ENCODE assay signal across 14 cellular contexts in the genomic region with DNA sequence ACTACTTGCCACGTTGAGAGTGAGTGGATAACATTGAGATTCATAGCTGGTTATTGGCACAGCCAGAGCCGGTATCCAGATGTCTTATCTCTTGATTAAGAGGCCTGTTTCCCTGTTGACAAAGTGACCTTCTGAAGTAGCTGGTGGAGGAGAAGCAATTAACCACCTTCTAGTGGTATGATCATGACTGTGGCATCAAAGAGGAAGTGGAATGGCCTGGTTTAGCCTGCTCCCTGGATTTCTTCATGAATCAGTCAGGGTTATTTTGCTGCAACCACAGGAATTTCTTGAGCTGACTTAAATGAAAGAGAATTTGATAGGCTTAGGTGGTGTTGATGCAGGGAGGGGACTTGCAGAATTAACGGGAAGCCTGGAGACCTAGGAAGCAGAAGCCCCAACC.
DNase-seq lines count a peak whose midpoint lies in the region; ATAC-seq and TF ChIP-seq lines count a peak whose summit lies in the region.
"Had no signal": no experiment of that assay in that cellular context is flagged by ENCODE, and none has a peak within 500 bp of the region (broad histone marks: within the 10 kb centered on the region; RNA-seq: fewer than 3 reads in every experiment).

No MANE protein-coding gene starts in this region.

- H3K4me2 ChIP-seq in GM23248 (ENCODE audit: unreplicated experiment), result peak overlapping the region; percentile 76
- H3K4me2 ChIP-seq: hepatocyte had no signal

- H2AFZ ChIP-seq in GM23248, result peak overlapping the region; percentile 8; the same call in 1 of the 2 replicates
- H2AFZ ChIP-seq: hepatocyte had no signal

- 21 to 22% methylated on average over 3 of the region's 3 CpGs for WGBS in GM23248 (ENCODE audit: low coverage in 1 of 2, low lambda C conversion rate in 2 of 2, missing lambda C conversion rate in 2 of 2), 2 experiments

- no peak overlapping the region for H3K9ac ChIP-seq in GM23248

- no peaks in the 10 kb centered on the region for H4K20me1 ChIP-seq in GM23248 (ENCODE audit: insufficient read depth)

- H3K4me3 ChIP-seq in GM23248, result peak overlapping the region; percentile 30; the same call in 1 of the 2 replicates
- no peak overlapping the region for H3K4me3 ChIP-seq in cardiac fibroblast (replicated peaks in 1 of 2; ENCODE audit: low read depth in 2 of 2, low read length in 2 of 2)
- H3K4me3 ChIP-seq: GM12878, hepatocyte, stomach had no signal

- H3K36me3 ChIP-seq in GM23248 (ENCODE audit: low read depth), result no peaks in the 10 kb centered on the region
- H3K36me3 ChIP-seq: stomach had no signal

- H3K4me1 ChIP-seq in GM23248 (ENCODE audit: insufficient read depth), result peaks cover 12% of the 10 kb centered on the region
- H3K4me1 ChIP-seq: Caco-2, stomach had no signal

- peaks cover 12% of the 10 kb centered on the region for H3F3A ChIP-seq in GM23248 (ENCODE audit: insufficient read depth)

- H3K9me3 ChIP-seq in GM23248 (ENCODE audit: low read depth), result no peaks in the 10 kb centered on the region
- H3K9me3 ChIP-seq: Caco-2 had no signal

- ATAC-seq in GM21723 (IDR thresholded peaks at IDR 0.05; ENCODE audit: unreplicated experiment), result no peak
- ATAC-seq: GM12878 had no signal

- H3K9me2 ChIP-seq in GM23248 (ENCODE audit: insufficient read depth), result no peaks in the 10 kb centered on the region

- no peak for TF ChIP-seq CTCF in cardiac fibroblast (IDR thresholded peaks at IDR 0.05; ENCODE audit: low read depth, low read length)

- H3K27ac ChIP-seq in GM23248, result no peak overlapping the region
- H3K27ac ChIP-seq in caudate nucleus (ENCODE audit: low read depth, low read length), result no peak overlapping the region
- H3K27ac ChIP-seq: hepatocyte, stomach had no signal

- H3K27me3 ChIP-seq in GM23248 (replicated peaks; ENCODE audit: insufficient read depth), result 0 out of 2 replicates have a peak, but pooled peaks cover 19% of the 10 kb centered on the region
- H3K27me3 ChIP-seq: hepatocyte, stomach had no signal

- in situ Hi-C loops in GM23248 (cut with MboI), result no loop called here

- DNase-seq in GM23248, result peak; percentile 87
- DNase-seq in NOMO-1 treated with dmso at 0.1 percent for 144 hours (lab: John Stamatoyannopoulos, UW; ENCODE audit: unreplicated experiment), result peak; percentile 65
- peak; percentile 17 to 75 for DNase-seq in cardiac fibroblast (ENCODE audit: low read depth in 2 of 2)
- peak; percentile 89 for DNase-seq in non-pigmented ciliary epithelial cell (ENCODE audit: low read depth)
- no peak for DNase-seq in caudate nucleus (lab: John Stamatoyannopoulos, UW)
- no peak for DNase-seq in NCI-H2227 treated with DMSO at 0.1 percent for 48 hours (lab: John Stamatoyannopoulos, UW)
- DNase-seq in DMS114 treated with DMSO at 0.1 percent for 48 hours (lab: John Stamatoyannopoulos, UW; ENCODE audit: unreplicated experiment), result no peak
- DNase-seq: activated CD4-positive, alpha-beta memory T cell treated with anti-CD3 and anti-CD28 coated beads, Interleukin-2, amount 10 ng/mL, durations not matched to agents 7 days and 5 days; Caco-2; NCI-H1092; stomach had no signal

- no peaks in the 10 kb centered on the region for H3K79me2 ChIP-seq in GM23248 (ENCODE audit: insufficient read depth)
- H3K79me2 ChIP-seq: hepatocyte had no signal

Comparison
In these comparisons a context has a peak if more than half of its experiments do, and no peak if none do; other contexts are left out.
1. DNase-seq: peak in GM23248 (single experiment), NOMO-1 treated with dmso at 0.1 percent for 144 hours (single experiment), cardiac fibroblast (2 of 2) and non-pigmented ciliary epithelial cell (single experiment); none in caudate nucleus (0 of 61), NCI-H2227 treated with DMSO at 0.1 percent for 48 hours (single experiment) and DMS114 treated with DMSO at 0.1 percent for 48 hours (single experiment).